10 cellular contexts compared by ENCODE assay signal in genomic region chr21:21688877-21689276, GRCh38.
DNase-seq lines count a peak whose midpoint lies in the region; ATAC-seq, FAIRE-seq and TF ChIP-seq lines count a peak whose summit lies in the region.
"Had no signal": no experiment of that assay in that cellular context is flagged by ENCODE, and none has a peak within 500 bp of the region (broad histone marks: within the 10 kb centered on the region; RNA-seq: fewer than 3 reads in every experiment).

No MANE protein-coding gene starts in this region.

- peaks cover 6 to 52% (median 17%) of the 10 kb centered on the region in 6 donors for H3K9me3 Mint-ChIP-seq in immature natural killer cell

- intact Hi-C loops in kidney (cut with DNase I): no loop called here

- H3K36me3 ChIP-seq in kidney (ENCODE audit: control insufficient read depth in 1 of 2, insufficient read depth in 2 of 2, low read length in 2 of 2): no peaks in the 10 kb centered on the region

- no peaks in the 10 kb centered on the region for H3K4me1 ChIP-seq in kidney (ENCODE audit: control insufficient read depth in 1 of 2, insufficient read depth in 1 of 2, low read depth in 1 of 2, low read length in 2 of 2)

- ATAC-seq in HG03196 (IDR thresholded peaks at IDR 0.05; ENCODE audit: unreplicated experiment) (no peak), HG02840 (IDR thresholded peaks at IDR 0.05; ENCODE audit: low FRiP score, unreplicated experiment) (no peak)
- ATAC-seq: activated CD8-positive, alpha-beta memory T cell treated with anti-CD3 and anti-CD28 coated beads, Interleukin-2, amount 10 ng/mL, durations not matched to agents 7 days and 5 days; naive thymus-derived CD4-positive, alpha-beta T cell had no signal

- FAIRE-seq in D721Med (lab: Jason Lieb, UNC) (no peak), kidney (lab: Jason Lieb, UNC) (no peak)

- H3K36me3 Mint-ChIP-seq in immature natural killer cell: no peaks in the 10 kb centered on the region
- H3K36me3 Mint-ChIP-seq: activated CD8-positive, alpha-beta memory T cell treated with anti-CD3 and anti-CD28 coated beads, Interleukin-2, amount 10 ng/mL, durations not matched to agents 7 days and 5 days; naive thymus-derived CD4-positive, alpha-beta T cell had no signal

- DNase-seq in D721Med (ENCODE audit: insufficient read length, low spot score) (no peak), Kasumi-1 (lab: John Stamatoyannopoulos, UW) (peak; percentile 38 to 44), SW480 (ENCODE audit: low spot score) (peak; percentile 21), kidney (peak; percentile 39), immature natural killer cell (no peak), KG1 (lab: John Stamatoyannopoulos, UW) (no peak)
- DNase-seq: activated CD8-positive, alpha-beta memory T cell treated with anti-CD3 and anti-CD28 coated beads, Interleukin-2, amount 10 ng/mL, durations not matched to agents 7 days and 5 days; naive thymus-derived CD4-positive, alpha-beta T cell had no signal

- H3K27me3 Mint-ChIP-seq in immature natural killer cell (ENCODE audit: low read depth in 3 of 3): peaks cover 0 to 3% (median 0%) of the 10 kb centered on the region in 3 donors
- H3K27me3 Mint-ChIP-seq: activated CD8-positive, alpha-beta memory T cell treated with anti-CD3 and anti-CD28 coated beads, Interleukin-2, amount 10 ng/mL, durations not matched to agents 7 days and 5 days; naive thymus-derived CD4-positive, alpha-beta T cell had no signal

- H3K27ac ChIP-seq in kidney (ENCODE audit: low read depth in 2 of 2, low read length in 2 of 2): no peak overlapping the region

- H3K27ac Mint-ChIP-seq in immature natural killer cell: no peak overlapping the region
- H3K27ac Mint-ChIP-seq: activated CD8-positive, alpha-beta memory T cell treated with anti-CD3 and anti-CD28 coated beads, Interleukin-2, amount 10 ng/mL, durations not matched to agents 7 days and 5 days; naive thymus-derived CD4-positive, alpha-beta T cell had no signal

- no peak overlapping the region for H3K9ac ChIP-seq in kidney (ENCODE audit: low read length in 2 of 2)

- no peak overlapping the region for H3K4me3 ChIP-seq in kidney (ENCODE audit: low read length in 2 of 2)

- no peak overlapping the region for H3K4me3 Mint-ChIP-seq in immature natural killer cell
- H3K4me3 Mint-ChIP-seq: activated CD8-positive, alpha-beta memory T cell treated with anti-CD3 and anti-CD28 coated beads, Interleukin-2, amount 10 ng/mL, durations not matched to agents 7 days and 5 days; naive thymus-derived CD4-positive, alpha-beta T cell had no signal

- TF ChIP-seq CTCF in D721Med (IDR thresholded peaks at IDR 0.05; ENCODE audit: insufficient read depth, missing control alignments) (peak; percentile 37), kidney (IDR thresholded peaks at IDR 0.05; ENCODE audit: borderline replicate concordance, extremely low read depth, insufficient read depth) (no peak)

- H3K9me3 ChIP-seq in kidney (ENCODE audit: control insufficient read depth in 1 of 2, low read length in 2 of 2): no peaks in the 10 kb centered on the region

- no peaks in the 10 kb centered on the region for H3K4me1 Mint-ChIP-seq in immature natural killer cell
- H3K4me1 Mint-ChIP-seq: activated CD8-positive, alpha-beta memory T cell treated with anti-CD3 and anti-CD28 coated beads, Interleukin-2, amount 10 ng/mL, durations not matched to agents 7 days and 5 days; naive thymus-derived CD4-positive, alpha-beta T cell had no signal

Comparison
In these comparisons a context has a peak if more than half of its experiments do, and no peak if none do; other contexts are left out.
1. DNase-seq: peak in Kasumi-1 (2 of 2), SW480 (single experiment) and kidney (single experiment); none in D721Med (single experiment), immature natural killer cell (0 of 3) and KG1 (single experiment).